Comparison of ENCODE assay signal across 11 cellular contexts in the genomic region with DNA sequence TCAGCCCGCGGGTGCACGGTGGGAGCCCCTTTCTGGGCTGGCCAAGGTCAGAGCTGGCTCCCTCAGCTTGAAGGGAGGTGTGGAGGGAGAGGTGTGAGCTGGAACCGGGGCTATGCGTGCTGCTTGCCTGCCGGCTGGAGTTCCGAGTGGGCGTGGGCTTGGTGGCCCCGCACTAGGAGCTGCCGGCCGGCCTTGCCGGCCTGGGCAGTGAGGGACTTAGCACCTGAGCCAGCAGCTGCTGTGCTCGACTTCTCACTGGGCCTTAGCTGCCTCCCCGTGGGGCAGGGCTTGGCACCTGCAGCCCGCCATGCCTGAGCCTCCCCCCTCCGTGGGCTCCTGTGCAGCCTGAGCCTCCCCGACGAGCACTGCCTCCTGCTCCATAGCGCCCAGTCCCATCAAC. TPM values are rescaled to one million over a fixed set of nuclear protein-coding genes. Genes with fewer than 3 reads are reported as not detected.
"Had no signal": no experiment of that assay in that cellular context is flagged by ENCODE, and none has a peak within 500 bp of the region (broad histone marks: within the 10 kb centered on the region; RNA-seq: fewer than 3 reads in every experiment).

No MANE protein-coding gene starts in this region.

- H3K27ac ChIP-seq: GM23248, HL-60 had no signal

- FAIRE-seq: K562 had no signal

- H3K4me1 ChIP-seq: HAP-1 had no signal

- H3K9ac ChIP-seq: GM23248 had no signal

- H3K36me3 ChIP-seq: HAP-1 had no signal

- H3K4me3 ChIP-seq: GM23248, HAP-1, K562 had no signal

- H2AFZ ChIP-seq: GM23248 had no signal

- DNase-seq: GM23248, GOT3, H7, HFFc6, IMR-90 had no signal

- ATAC-seq: HCT116, K562 had no signal

- H3K9me3 ChIP-seq: HAP-1 had no signal

RNA-seq across cellular contexts. Expression of a gene that starts 36.0 kb away (rescaled TPM):
- total RNA-seq: GM23248, H4, HFFc6, HT1080, IMR-90, K562 had no signal
- polyA plus RNA-seq: IMR-90, K562 had no signal
